In genomic region chr17:75515523-75516254, GRCh38 we compare ENCODE assay signal across 1 cellular context.
TF ChIP-seq lines count a peak whose summit lies in the region.

Gene CASKIN2, minus strand, starts transcription at chr17:75515537. Its CDS starts 1,733 bp downstream, at chr17:75513804.

TF ChIP-seq in HEK293, 187 proteins besides CTCF, POLR2A, EP300 and RAD21 (continued from another document):
- TF ChIP-seq, protein P1, sequence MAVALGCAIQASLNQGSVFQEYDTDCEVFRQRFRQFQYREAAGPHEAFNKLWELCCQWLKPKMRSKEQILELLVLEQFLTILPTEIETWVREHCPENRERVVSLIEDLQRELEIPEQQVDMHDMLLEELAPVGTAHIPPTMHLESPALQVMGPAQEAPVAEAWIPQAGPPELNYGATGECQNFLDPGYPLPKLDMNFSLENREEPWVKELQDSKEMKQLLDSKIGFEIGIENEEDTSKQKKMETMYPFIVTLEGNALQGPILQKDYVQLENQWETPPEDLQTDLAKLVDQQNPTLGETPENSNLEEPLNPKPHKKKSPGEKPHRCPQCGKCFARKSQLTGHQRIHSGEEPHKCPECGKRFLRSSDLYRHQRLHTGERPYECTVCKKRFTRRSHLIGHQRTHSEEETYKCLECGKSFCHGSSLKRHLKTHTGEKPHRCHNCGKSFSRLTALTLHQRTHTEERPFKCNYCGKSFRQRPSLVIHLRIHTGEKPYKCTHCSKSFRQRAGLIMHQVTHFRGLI (tag by site-specific recombination; IDR thresholded peaks at IDR 0.05), result peak; percentile 24; the same call in 1 of the 2 replicates
- TF ChIP-seq ZNF791 (tag by site-specific recombination; IDR thresholded peaks at IDR 0.05), result no peak
- no peak for TF ChIP-seq ZNF302 (tag by site-specific recombination; IDR thresholded peaks at IDR 0.05; ENCODE audit: low read depth)
- peak; percentile 91 for TF ChIP-seq BCL11B (tag by site-specific recombination; IDR thresholded peaks at IDR 0.05; ENCODE audit: low read depth)
- peak; percentile 92 for TF ChIP-seq ZNF2 (tag by site-specific recombination; IDR thresholded peaks at IDR 0.05)
- TF ChIP-seq ZNF292 (tag by site-specific recombination; IDR thresholded peaks at IDR 0.05; ENCODE audit: borderline replicate concordance, low read depth), result no peak
